Comparison of ENCODE assay signal across 7 cellular contexts in the genomic region with DNA sequence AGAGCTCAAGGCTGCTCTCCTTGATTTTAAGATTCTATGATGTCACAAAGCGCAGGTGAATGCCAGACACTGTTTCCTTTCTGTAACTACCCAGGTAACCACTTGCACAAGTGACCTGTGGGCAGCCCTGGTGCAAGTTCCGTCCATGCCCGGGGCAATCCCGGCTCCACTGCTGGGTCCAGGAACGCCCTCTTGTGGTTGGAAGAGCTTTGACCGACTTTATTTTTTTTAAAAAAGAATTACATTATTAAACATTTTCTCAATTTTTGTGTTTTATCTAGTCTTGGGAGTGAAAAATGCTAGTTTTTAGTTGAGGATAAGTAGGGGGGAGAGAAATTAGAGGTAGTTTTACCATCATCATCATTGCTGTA.
DNase-seq lines count a peak whose midpoint lies in the region; ATAC-seq and TF ChIP-seq lines count a peak whose summit lies in the region.

No MANE protein-coding gene starts in this region.

- ATAC-seq in left ventricle myocardium superior, result peak; percentile 18

- H3K36me3 ChIP-seq in testis (ENCODE audit: low read depth, missing control alignments), result no peaks in the 10 kb centered on the region

- no peak overlapping the region for H3K4me3 ChIP-seq in testis

- 46 to 53% methylated on average over 6 of the region's 6 CpGs for WGBS in testis, 2 donors

- intact Hi-C loops in left ventricle myocardium superior (cut with micrococcal nuclease) (loop anchor here (5.0 kb wide), 2 partner anchors 147 to 692 kb away; no protein-coding TSS in a partner anchor), testis (cut with DNase I; ENCODE audit: low total_unique reads) (no loop called here)

- no peak overlapping the region for H3K27ac ChIP-seq in VCaP
- H3K27ac ChIP-seq in testis, result no peak overlapping the region

- TF ChIP-seq CTCF in VCaP (conservative IDR thresholded peaks at IDR 0.05) (peak; percentile 18; the same call in 1 of the 2 replicates), testis (IDR thresholded peaks at IDR 0.05) (peak; percentile 9 to 68 (median 63))

- TF ChIP-seq POLR2A in testis (IDR thresholded peaks at IDR 0.05), result no peak

- DNase-seq in HuH-7 (ENCODE audit: low spot score) (peak; percentile 72), left ventricle myocardium superior (peak; percentile 73), testis (peak; percentile 47), SIG-M5 (lab: John Stamatoyannopoulos, UW) (no peak), NCI-H510A (lab: John Stamatoyannopoulos, UW) (no peak)
- no peak for DNase-seq in stimulated activated naive CD4-positive, alpha-beta T cell treated with Interleukin-2 at 50 U/mL for 16 hours (lab: John Stamatoyannopoulos, UW)

- H3K9me3 ChIP-seq in testis, result no peaks in the 10 kb centered on the region

- H3K4me1 ChIP-seq in testis, result no peaks in the 10 kb centered on the region

- H3K27me3 ChIP-seq in testis, result no peaks in the 10 kb centered on the region

Comparison
In these comparisons a context has a peak if more than half of its experiments do, and no peak if none do; other contexts are left out.
1. DNase-seq: peak in HuH-7 (single experiment), left ventricle myocardium superior (single experiment) and testis (single experiment); none in SIG-M5 (single experiment), NCI-H510A (single experiment) and stimulated activated naive CD4-positive, alpha-beta T cell treated with Interleukin-2 at 50 U/mL for 16 hours (single experiment).